Comparison of ENCODE assay signal across 3 cellular contexts in genomic region chr1:55572878-55573734, GRCh38.
TF ChIP-seq lines count a peak whose summit lies in the region.

No MANE protein-coding gene starts in this region.

TF ChIP-seq in HCT116, 20 proteins besides CTCF, POLR2A, EP300 and RAD21 (continued from another document):
- TF ChIP-seq JUND (IDR thresholded peaks at IDR 0.05) (0 out of 2 replicates have a peak, but pooled peaks have one; percentile 35), ZNF274 (IDR thresholded peaks at IDR 0.05; ENCODE audit: low read depth, low read length) (no peak), EZH2phosphoT487 (IDR thresholded peaks at IDR 0.05; ENCODE audit: borderline replicate concordance) (no peak), REST (IDR thresholded peaks at IDR 0.05; ENCODE audit: low read depth) (no peak), YY1 (IDR thresholded peaks at IDR 0.05; ENCODE audit: extremely low read depth, insufficient replicate concordance, low read depth, low read length) (no peak), SRF (IDR thresholded peaks at IDR 0.05; ENCODE audit: low read depth) (no peak), ZBTB33 (IDR thresholded peaks at IDR 0.05; ENCODE audit: extremely low read depth, insufficient replicate concordance, low read length) (no peak), SP1 (IDR thresholded peaks at IDR 0.05; ENCODE audit: low read depth) (no peak), SIN3A (IDR thresholded peaks at IDR 0.05; ENCODE audit: low read depth) (no peak)

TF ChIP-seq in SK-N-SH treated with all-trans-retinoic acid at 6 μM for 48 hours, 23 proteins besides CTCF, POLR2A, EP300 and RAD21 (continued from another document):
- TF ChIP-seq ARNTL (CRISPR knock-in tag; IDR thresholded peaks at IDR 0.05; ENCODE audit: borderline replicate concordance, low read depth) (no peak), ESRRG (CRISPR knock-in tag; IDR thresholded peaks at IDR 0.05) (no peak), ZNF565 (CRISPR knock-in tag; conservative IDR thresholded peaks at IDR 0.05; ENCODE audit: low read depth) (no peak), TCF4 (CRISPR knock-in tag; IDR thresholded peaks at IDR 0.05; ENCODE audit: borderline replicate concordance) (no peak), CSDC2 (CRISPR knock-in tag; IDR thresholded peaks at IDR 0.05) (no peak)
TF ChIP-seq in SK-N-SH treated with all-trans-retinoic acid at 6 μM for 48 hours: peak in this region for 0.

TF ChIP-seq in GM23338, 12 proteins besides CTCF, POLR2A, EP300 and RAD21 (continued from another document):
- TF ChIP-seq ZNF462 (CRISPR knock-in tag; IDR thresholded peaks at IDR 0.05) (no peak), STAT1 (IDR thresholded peaks at IDR 0.05; ENCODE audit: unreplicated experiment) (no peak), ZNF114 (CRISPR knock-in tag; IDR thresholded peaks at IDR 0.05) (no peak), ETS1 (IDR thresholded peaks at IDR 0.05) (no peak)
